25 cellular contexts compared by ENCODE assay signal in genomic region chr15:42461261-42461660, GRCh38. TPM values are rescaled to one million over a fixed set of nuclear protein-coding genes. Genes with fewer than 3 reads are reported as not detected.
A peak's percentile ranks its signal among the peaks of the same experiment; 100 is the strongest.
DNase-seq lines count a peak whose midpoint lies in the region; TF ChIP-seq lines count a peak whose summit lies in the region.
"Had no signal": no experiment of that assay in that cellular context is flagged by ENCODE, and none has a peak within 500 bp of the region (broad histone marks: within the 10 kb centered on the region; RNA-seq: fewer than 3 reads in every experiment).

No MANE protein-coding gene starts in this region.

- no peak overlapping the region for H2AFZ ChIP-seq in OCI-LY1 (ENCODE audit: low read length)

- H3K9ac ChIP-seq in BLaER1, result no peak overlapping the region
- H3K9ac ChIP-seq in OCI-LY1 (ENCODE audit: low read length), result no peak overlapping the region; the same call in 1 of the 2 replicates
- no peak overlapping the region for H3K9ac ChIP-seq in endocrine pancreas (ENCODE audit: control insufficient read depth, insufficient read depth, low read length)

- POLR2A ChIA-PET in CD8-positive, alpha-beta memory T cell (lab: Charles Lee), result no interaction called here

- H3K27me3 ChIP-seq in BLaER1 (no peaks in the 10 kb centered on the region), OCI-LY1 (ENCODE audit: insufficient read depth, low read length) (no peaks in the 10 kb centered on the region), endocrine pancreas (ENCODE audit: control insufficient read depth, insufficient read depth, low read length) (no peaks in the 10 kb centered on the region), neutrophil (no peaks in the 10 kb centered on the region)
- no peaks in the 10 kb centered on the region for H3K27me3 ChIP-seq in CD8-positive, alpha-beta memory T cell (ENCODE audit: insufficient read depth, low read length, poor library complexity, severe bottlenecking)
- H3K27me3 ChIP-seq: suprapubic skin had no signal

- H3K4me1 ChIP-seq in BLaER1, result peaks cover 34% of the 10 kb centered on the region
- peaks cover 48% of the 10 kb centered on the region for H3K4me1 ChIP-seq in OCI-LY1 (ENCODE audit: insufficient read depth, low read length, severe bottlenecking)
- peaks cover 8% of the 10 kb centered on the region for H3K4me1 ChIP-seq in endocrine pancreas (ENCODE audit: control insufficient read depth, insufficient read depth, low read length)
- peaks cover 5 to 6% of the 10 kb centered on the region in 2 experiments for H3K4me1 ChIP-seq in neutrophil (ENCODE audit: control insufficient read depth in 1 of 2, insufficient read depth in 1 of 2, low read depth in 1 of 2, low read length in 1 of 2)
- no peaks in the 10 kb centered on the region for H3K4me1 ChIP-seq in CD8-positive, alpha-beta memory T cell (ENCODE audit: insufficient read depth, low read length)

- DNase-seq in middle frontal gyrus (ENCODE audit: extremely low spot score, low spot score) (no peak), GOT3 (lab: John Stamatoyannopoulos, UW) (no peak)
- DNase-seq in activated naive CD4-positive, alpha-beta T cell treated with anti-CD3 and anti-CD28 coated beads for 36 hours, result no peak
- DNase-seq in CD8-positive, alpha-beta memory T cell, result no peak
- DNase-seq: activated CD4-positive, CD25-positive, alpha-beta regulatory T cell; activated CD8-positive, alpha-beta T cell treated with anti-CD3 and anti-CD28 coated beads, Interleukin-2, amount 10 ng/mL, durations not matched to agents 7 days and 5 days; amniotic stem cell; caudate nucleus; H7; hippocampal formation; left ventricle myocardium superior; MM.1S; NCI-H1694; NCI-H2171; NCI-H524 treated with DMSO at 0.1 percent for 48 hours; occipital lobe; right cardiac atrium; stimulated activated CD8-positive, alpha-beta memory T cell treated with anti-CD3 and anti-CD28 coated beads, Interleukin-4, amount 100 ng/mL, for 48 hours had no signal

- no peak overlapping the region for H3K4me3 Mint-ChIP-seq in activated naive CD4-positive, alpha-beta T cell treated with anti-CD3 and anti-CD28 coated beads for 36 hours
- no peak overlapping the region for H3K4me3 Mint-ChIP-seq in CD8-positive, alpha-beta memory T cell
- H3K4me3 Mint-ChIP-seq: activated CD8-positive, alpha-beta T cell treated with anti-CD3 and anti-CD28 coated beads, Interleukin-2, amount 10 ng/mL, durations not matched to agents 7 days and 5 days had no signal

- TF ChIP-seq CTCF in OCI-LY1 (IDR thresholded peaks at IDR 0.05; ENCODE audit: low read length), result no peak
- TF ChIP-seq CTCF in neutrophil (IDR thresholded peaks at IDR 0.05), result no peak

- H3K4me2 ChIP-seq in BLaER1 (peak overlapping the region; percentile 27), OCI-LY1 (ENCODE audit: low read length) (peak overlapping the region; percentile 9; the same call in 1 of the 2 replicates)

- no peaks in the 10 kb centered on the region for H4K20me1 ChIP-seq in BLaER1
- no peaks in the 10 kb centered on the region for H4K20me1 ChIP-seq in OCI-LY1 (ENCODE audit: insufficient read depth, low read length)

- H3K36me3 ChIP-seq in BLaER1, result peaks cover 35% of the 10 kb centered on the region
- H3K36me3 ChIP-seq in OCI-LY1 (ENCODE audit: insufficient read depth, low read length), result peaks cover 42% of the 10 kb centered on the region
- no peaks in the 10 kb centered on the region for H3K36me3 ChIP-seq in endocrine pancreas (ENCODE audit: control insufficient read depth, insufficient read depth, low read length)
- peaks cover 62% of the 10 kb centered on the region for H3K36me3 ChIP-seq in neutrophil
- peaks cover 10% of the 10 kb centered on the region for H3K36me3 ChIP-seq in CD8-positive, alpha-beta memory T cell (ENCODE audit: insufficient read depth, low read length)

- peaks cover 13% of the 10 kb centered on the region for H3K79me2 ChIP-seq in OCI-LY1 (ENCODE audit: insufficient read depth, low read length)

- H3K9me2 ChIP-seq in OCI-LY1 (ENCODE audit: low read depth, low read length), result no peaks in the 10 kb centered on the region

- H3K4me3 ChIP-seq in BLaER1 (no peak overlapping the region), OCI-LY1 (ENCODE audit: low read depth, low read length, poor library complexity, severe bottlenecking) (no peak overlapping the region), endocrine pancreas (ENCODE audit: control insufficient read depth, insufficient read depth, low read length) (peak overlapping the region; percentile 4), neutrophil (ENCODE audit: low read depth in 1 of 2, low read length in 1 of 2) (no peak overlapping the region)
- no peak overlapping the region for H3K4me3 ChIP-seq in CD8-positive, alpha-beta memory T cell (ENCODE audit: low read length)
- H3K4me3 ChIP-seq: suprapubic skin had no signal

- intact Hi-C loops in activated naive CD4-positive, alpha-beta T cell treated with anti-CD3 and anti-CD28 coated beads for 36 hours (cut with micrococcal nuclease), result no loop called here

- H3K9me3 ChIP-seq in BLaER1 (no peaks in the 10 kb centered on the region), OCI-LY1 (ENCODE audit: low read length) (no peaks in the 10 kb centered on the region), endocrine pancreas (ENCODE audit: control insufficient read depth, low read length) (no peaks in the 10 kb centered on the region), neutrophil (no peaks in the 10 kb centered on the region)
- H3K9me3 ChIP-seq in CD8-positive, alpha-beta memory T cell (ENCODE audit: low read length), result no peaks in the 10 kb centered on the region
- H3K9me3 ChIP-seq: suprapubic skin had no signal

- no peaks in the 10 kb centered on the region for H3K27me3 Mint-ChIP-seq in activated naive CD4-positive, alpha-beta T cell treated with anti-CD3 and anti-CD28 coated beads for 36 hours (ENCODE audit: low read depth)
- no peaks in the 10 kb centered on the region for H3K27me3 Mint-ChIP-seq in CD8-positive, alpha-beta memory T cell

- H3K9me3 Mint-ChIP-seq in activated naive CD4-positive, alpha-beta T cell treated with anti-CD3 and anti-CD28 coated beads for 36 hours, result no peaks in the 10 kb centered on the region
- no peaks in the 10 kb centered on the region for H3K9me3 Mint-ChIP-seq in CD8-positive, alpha-beta memory T cell

- H3K36me3 Mint-ChIP-seq in activated naive CD4-positive, alpha-beta T cell treated with anti-CD3 and anti-CD28 coated beads for 36 hours (ENCODE audit: low read depth), result peaks cover 5% of the 10 kb centered on the region
- peaks cover 4 to 52% (median 12%) of the 10 kb centered on the region in 3 donors for H3K36me3 Mint-ChIP-seq in CD8-positive, alpha-beta memory T cell

- peaks cover 18% of the 10 kb centered on the region for H3K4me1 Mint-ChIP-seq in activated naive CD4-positive, alpha-beta T cell treated with anti-CD3 and anti-CD28 coated beads for 36 hours (ENCODE audit: low read depth)
- H3K4me1 Mint-ChIP-seq in CD8-positive, alpha-beta memory T cell, result peaks cover 5 to 22% (median 13%) of the 10 kb centered on the region in 3 donors

- CTCF ChIA-PET in activated naive CD4-positive, alpha-beta T cell treated with anti-CD3 and anti-CD28 coated beads for 36 hours (lab: Charles Lee), result interaction anchor here (0.9 kb wide), 1 partner anchor 8 kb away, joined by 4 read pairs; no protein-coding TSS in a partner anchor
- CTCF ChIA-PET in CD8-positive, alpha-beta memory T cell (lab: Charles Lee), result no interaction called here

- H3F3A ChIP-seq in OCI-LY1 (ENCODE audit: insufficient read depth, low read length), result no peaks in the 10 kb centered on the region

- H3K27ac ChIP-seq in BLaER1, result no peak overlapping the region
- peak overlapping the region; percentile 64 for H3K27ac ChIP-seq in OCI-LY1 (ENCODE audit: low read depth, low read length, poor library complexity, severe bottlenecking)
- H3K27ac ChIP-seq in neutrophil, result peak overlapping the region; percentile 53
- H3K27ac ChIP-seq in CD8-positive, alpha-beta memory T cell (ENCODE audit: low read depth, low read length), result no peak overlapping the region
- H3K27ac ChIP-seq: C4-2B, RWPE1, suprapubic skin had no signal

- no peak overlapping the region for H3K27ac Mint-ChIP-seq in activated naive CD4-positive, alpha-beta T cell treated with anti-CD3 and anti-CD28 coated beads for 36 hours
- no peak overlapping the region for H3K27ac Mint-ChIP-seq in CD8-positive, alpha-beta memory T cell
- H3K27ac Mint-ChIP-seq: activated CD8-positive, alpha-beta T cell treated with anti-CD3 and anti-CD28 coated beads, Interleukin-2, amount 10 ng/mL, durations not matched to agents 7 days and 5 days had no signal

RNA-seq across cellular contexts. Expression of gene ZNF106, which starts 29.7 kb away (rescaled TPM):
- 10 to 100 TPM; 40.8 to 41.2 TPM for total RNA-seq in activated naive CD4-positive, alpha-beta T cell treated with anti-CD3 and anti-CD28 coated beads for 36 hours
- 10 to 100 TPM; 48.5 to 50.0 TPM for total RNA-seq in CD8-positive, alpha-beta memory T cell
- 51.6 TPM for polyA plus RNA-seq in CD8-positive, alpha-beta memory T cell

RNA-seq across cellular contexts. Expression of gene SNAP23, which starts 34.2 kb away (rescaled TPM):
- total RNA-seq in activated naive CD4-positive, alpha-beta T cell treated with anti-CD3 and anti-CD28 coated beads for 36 hours, result 10 to 100 TPM; 33.1 to 34.5 TPM
- 10 to 100 TPM; 48.1 to 54.4 TPM for total RNA-seq in CD8-positive, alpha-beta memory T cell
- polyA plus RNA-seq in CD8-positive, alpha-beta memory T cell, result 59.5 TPM

Comparison
In these comparisons a context has a peak if more than half of its experiments do, and no peak if none do; other contexts are left out.
1. H3K27ac ChIP-seq: peak in OCI-LY1 (single experiment) and neutrophil (single experiment); none in BLaER1 (single experiment) and CD8-positive, alpha-beta memory T cell (single experiment).